In the genomic region with DNA sequence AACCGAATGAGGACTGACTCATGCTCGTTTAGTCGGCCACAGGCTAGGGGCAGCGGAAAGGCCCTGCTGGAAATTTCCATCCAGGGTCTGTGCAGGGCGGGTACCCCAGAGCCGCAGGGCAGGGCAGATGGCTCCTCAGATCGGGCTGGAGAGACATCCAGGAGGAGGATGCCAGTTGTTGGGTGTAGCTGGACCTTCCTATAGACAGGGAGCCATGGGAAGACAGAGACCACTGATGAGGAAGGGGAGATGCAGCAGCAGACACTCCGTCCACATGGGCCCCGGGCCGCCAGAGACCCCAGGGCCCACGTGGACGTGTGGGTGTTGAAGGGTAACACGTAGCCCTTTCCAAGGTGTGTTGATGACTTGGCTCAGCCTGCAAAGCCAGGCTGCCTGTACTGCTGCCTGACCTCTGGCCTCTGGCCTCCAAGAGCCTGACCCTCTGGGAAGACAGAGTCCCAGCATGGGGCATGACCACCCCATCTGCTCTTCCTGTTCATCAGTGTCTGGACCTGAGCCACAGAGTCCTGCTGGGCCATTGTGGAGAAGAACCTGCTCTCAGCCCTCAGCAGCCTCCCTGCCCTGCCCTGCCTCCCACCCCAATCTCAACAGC, we compare ENCODE assay signal across 17 cellular contexts. TPM values are rescaled to one million over a fixed set of nuclear protein-coding genes. Genes with fewer than 3 reads are reported as not detected.
"Had no signal": no experiment of that assay in that cellular context is flagged by ENCODE, and none has a peak within 500 bp of the region (broad histone marks: within the 10 kb centered on the region; RNA-seq: fewer than 3 reads in every experiment).

No MANE protein-coding gene starts in this region.

- ATAC-seq: gastrocnemius medialis; lower lobe of right lung; right cardiac atrium; stimulated activated memory B cell treated with anti-CD40 and anti-IgM and Interleukin-4, amounts not matched to agents 10 μg/mL and 1 μg/mL and 100 μg/mL, for 72 hours had no signal

- H3K4me3 ChIP-seq: gastrocnemius medialis, lower lobe of right lung, tibial nerve had no signal

- H3K36me3 Mint-ChIP-seq: stimulated activated memory B cell treated with anti-CD40 and anti-IgM and Interleukin-4, amounts not matched to agents 10 μg/mL and 1 μg/mL and 100 μg/mL, for 72 hours had no signal

- H3K9me3 Mint-ChIP-seq: activated CD4-positive, alpha-beta memory T cell treated with anti-CD3 and anti-CD28 coated beads, Interleukin-2, amount 10 ng/mL, durations not matched to agents 7 days and 5 days; stimulated activated memory B cell treated with anti-CD40 and anti-IgM and Interleukin-4, amounts not matched to agents 10 μg/mL and 1 μg/mL and 100 μg/mL, for 72 hours had no signal

- H3K9me3 ChIP-seq: gastrocnemius medialis, lower lobe of right lung, tibial nerve had no signal

- H3K27ac ChIP-seq: epithelial cell of prostate, gastrocnemius medialis, lower lobe of right lung, tibial nerve had no signal

- DNase-seq: activated CD4-positive, alpha-beta memory T cell treated with anti-CD3 and anti-CD28 coated beads, Interleukin-2, amount 10 ng/mL, durations not matched to agents 7 days and 5 days; activated CD4-positive, alpha-beta T cell treated with anti-CD3 and anti-CD28 coated beads for 1 hour; activated effector memory CD4-positive, alpha-beta T cell treated with anti-CD3 and anti-CD28 coated beads, Interleukin-2, amount 50 U/mL, for 16 hours; amygdala; effector memory CD4-positive, alpha-beta T cell; gastrocnemius medialis; lower lobe of right lung; midbrain; right cardiac atrium; stimulated activated CD4-positive, alpha-beta T cell treated with anti-CD3 and anti-CD28 coated beads, Interleukin-1b, Interleukin-23, amount 100 ng/mL, for 48 hours had no signal

- H3K36me3 ChIP-seq: gastrocnemius medialis, lower lobe of right lung, tibial nerve had no signal

- H3K27ac Mint-ChIP-seq: activated CD4-positive, alpha-beta memory T cell treated with anti-CD3 and anti-CD28 coated beads, Interleukin-2, amount 10 ng/mL, durations not matched to agents 7 days and 5 days; activated naive CD8-positive, alpha-beta T cell; progenitor cell of endocrine pancreas; stimulated activated memory B cell treated with anti-CD40 and anti-IgM and Interleukin-4, amounts not matched to agents 10 μg/mL and 1 μg/mL and 100 μg/mL, for 72 hours had no signal

- H3K4me3 Mint-ChIP-seq: activated CD4-positive, alpha-beta memory T cell treated with anti-CD3 and anti-CD28 coated beads, Interleukin-2, amount 10 ng/mL, durations not matched to agents 7 days and 5 days; activated naive CD8-positive, alpha-beta T cell; brain; stimulated activated memory B cell treated with anti-CD40 and anti-IgM and Interleukin-4, amounts not matched to agents 10 μg/mL and 1 μg/mL and 100 μg/mL, for 72 hours had no signal

RNA-seq across cellular contexts. Expression of gene GNG4, which starts 4.8 kb away (rescaled TPM):
- total RNA-seq: gastrocnemius medialis, lower lobe of right lung, right cardiac atrium, subcutaneous adipose tissue had no signal
